ENCODE assay signal across 8 cellular contexts in the genomic region with DNA sequence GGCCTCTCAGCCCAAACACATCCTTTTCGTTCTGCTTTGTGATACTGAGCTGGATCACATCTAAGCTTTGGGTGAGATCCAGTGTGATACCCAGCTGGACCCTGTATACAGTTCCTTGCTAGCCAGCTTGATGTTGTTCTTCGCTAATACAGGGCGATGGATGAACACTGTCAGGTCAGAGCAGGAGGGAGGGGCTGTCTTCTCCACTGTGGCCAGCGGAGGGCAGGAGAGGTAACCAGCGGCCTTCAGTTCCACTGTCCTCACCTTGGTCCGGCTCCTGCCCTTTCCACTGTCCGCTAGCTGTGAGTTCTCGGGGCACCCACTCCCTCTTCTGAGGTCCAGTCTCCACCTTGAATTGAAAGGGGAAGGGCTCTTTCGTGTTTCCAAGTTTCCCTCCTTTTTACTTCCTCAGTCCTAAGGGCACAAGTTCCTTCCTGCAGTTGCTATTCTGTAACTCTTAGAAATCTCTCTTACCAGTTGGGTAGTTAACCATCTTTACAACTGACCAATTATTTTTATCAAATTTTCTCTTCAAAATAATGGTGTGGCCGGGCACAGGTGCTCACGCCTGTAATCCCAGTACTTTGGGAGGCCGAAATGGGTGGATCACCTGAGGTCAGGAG. TPM values are rescaled to one million over a fixed set of nuclear protein-coding genes. Genes with fewer than 3 reads are reported as not detected.
DNase-seq lines count a peak whose midpoint lies in the region; ATAC-seq and TF ChIP-seq lines count a peak whose summit lies in the region.

No MANE protein-coding gene starts in this region.

- no peak overlapping the region for H3K4me3 ChIP-seq in left ventricle myocardium inferior

- ATAC-seq in stimulated activated naive CD8-positive, alpha-beta T cell treated with anti-CD3 and anti-CD28 coated beads, Interleukin-15, Interleukin-2, amounts not matched to agents 100 U/mL and 50 U/mL, for 24 hours, result no peak
- ATAC-seq in HG02885 (IDR thresholded peaks at IDR 0.05; ENCODE audit: poor library complexity, unreplicated experiment), result no peak

- no peaks in the 10 kb centered on the region for H3K27me3 ChIP-seq in left ventricle myocardium inferior (ENCODE audit: low read depth)

- TF ChIP-seq CTCF in left ventricle myocardium inferior (IDR thresholded peaks at IDR 0.05; ENCODE audit: borderline replicate concordance), result peak; percentile 63

- peak overlapping the region; percentile 6 for H3K27ac ChIP-seq in left ventricle myocardium inferior (replicated peaks)

- no peaks in the 10 kb centered on the region for H3K9me3 ChIP-seq in left ventricle myocardium inferior (replicated peaks)

- peaks cover 6% of the 10 kb centered on the region for H3K36me3 ChIP-seq in left ventricle myocardium inferior

- peaks cover 68% of the 10 kb centered on the region for H3K4me1 ChIP-seq in left ventricle myocardium inferior

- intact Hi-C loops in left ventricle myocardium inferior (cut with micrococcal nuclease), result no loop called here

- peak; percentile 39 for DNase-seq in NCI-H748 (lab: John Stamatoyannopoulos, UW; ENCODE audit: unreplicated experiment)
- no peak for DNase-seq in NCI-H748 treated with DMSO at 0.1 percent for 48 hours (lab: John Stamatoyannopoulos, UW)
- peak; percentile 50 for DNase-seq in NCI-H2196 treated with DMSO at 0.1 percent for 48 hours (lab: John Stamatoyannopoulos, UW; ENCODE audit: unreplicated experiment)
- DNase-seq in activated T-cell treated with anti-CD3 and anti-CD28 coated beads for 4 hours, result peak; percentile 13
- no peak for DNase-seq in left ventricle myocardium inferior
- peak; percentile 67 for DNase-seq in stimulated activated naive CD8-positive, alpha-beta T cell treated with anti-CD3 and anti-CD28 coated beads, Interleukin-15, Interleukin-2, amounts not matched to agents 100 U/mL and 50 U/mL, for 24 hours
- no peak for DNase-seq in Ammon's horn (ENCODE audit: low spot score)

RNA-seq across cellular contexts. Expression of a gene that starts 3.0 kb away (rescaled TPM):
- 6.2 TPM for total RNA-seq in left ventricle myocardium inferior

RNA-seq across cellular contexts. Expression of a gene that starts 19.5 kb away (rescaled TPM):
- 8.0 TPM for total RNA-seq in left ventricle myocardium inferior

RNA-seq across cellular contexts. Expression of a gene that starts 32.8 kb away (rescaled TPM):
- total RNA-seq in left ventricle myocardium inferior, result not detected

RNA-seq across cellular contexts. Expression of a gene that starts 56.1 kb away (rescaled TPM):
- not detected for total RNA-seq in left ventricle myocardium inferior

Comparison
In these comparisons a context has a peak if more than half of its experiments do, and no peak if none do; other contexts are left out.
1. DNase-seq: peak in NCI-H748 (single experiment), NCI-H2196 treated with DMSO at 0.1 percent for 48 hours (single experiment), activated T-cell treated with anti-CD3 and anti-CD28 coated beads for 4 hours (single experiment) and stimulated activated naive CD8-positive, alpha-beta T cell treated with anti-CD3 and anti-CD28 coated beads, Interleukin-15, Interleukin-2, amounts not matched to agents 100 U/mL and 50 U/mL, for 24 hours (single experiment); none in NCI-H748 treated with DMSO at 0.1 percent for 48 hours (single experiment), left ventricle myocardium inferior (single experiment) and Ammon's horn (single experiment).